8 cellular contexts compared by ENCODE assay signal in the genomic region with DNA sequence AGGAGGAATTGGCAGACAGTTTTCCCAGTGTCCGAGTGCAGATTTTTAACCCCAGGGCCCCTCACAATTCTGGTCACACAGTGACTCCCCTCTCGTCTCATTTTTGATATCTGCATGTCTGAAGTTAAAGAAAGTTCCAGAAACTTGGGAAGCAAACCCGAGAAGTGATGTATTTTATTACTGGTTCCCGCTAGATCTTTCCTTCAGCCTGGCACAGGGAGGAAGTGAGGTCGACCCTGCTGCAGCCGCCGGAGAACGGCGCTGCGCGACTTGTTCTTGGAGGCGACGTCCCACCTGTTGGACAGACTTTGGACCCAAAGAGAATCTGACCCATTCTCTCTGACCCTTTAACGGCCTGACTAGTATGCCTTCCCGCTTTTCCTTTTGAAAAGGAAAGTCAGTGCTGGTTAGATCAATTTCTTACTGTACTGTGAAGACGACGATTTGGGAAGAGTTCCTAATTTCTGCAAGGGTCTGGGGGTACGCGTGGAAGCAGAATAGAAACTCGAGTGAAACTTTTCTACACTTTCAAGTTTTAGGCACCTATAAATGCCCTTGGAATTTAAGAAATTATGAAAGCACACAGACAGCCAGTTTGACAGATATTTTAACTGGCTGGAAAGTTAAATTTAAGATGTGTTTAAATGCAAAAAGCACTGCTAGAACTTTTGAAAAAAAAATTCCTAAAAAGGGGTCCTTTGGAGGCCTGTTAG. TPM values are rescaled to one million over a fixed set of nuclear protein-coding genes. Genes with fewer than 3 reads are reported as not detected.
A peak's percentile ranks its signal among the peaks of the same experiment; 100 is the strongest.
DNase-seq lines count a peak whose midpoint lies in the region; ATAC-seq and TF ChIP-seq lines count a peak whose summit lies in the region.

No MANE protein-coding gene starts in this region.

- 5% methylated on average over 19 of the region's 20 CpGs for WGBS in esophagus muscularis mucosa

- POLR2A ChIA-PET in WTC11 (lab: Charles Lee) = interaction anchor here (0.9 kb wide), 1 partner anchor 307 kb away, joined by 5 read pairs; no protein-coding TSS in a partner anchor
- POLR2A ChIA-PET in naive thymus-derived CD4-positive, alpha-beta T cell (lab: Charles Lee) = interaction anchor here (1.0 to 1.7 kb wide), 4 partner anchors 10 to 205 kb away, joined by 3 to 8 read pairs (median 4); partner anchors contain the start of gene ANKH

- intact Hi-C loops in esophagus muscularis mucosa (cut with DNase I) = no loop called here
- intact Hi-C loops in naive thymus-derived CD4-positive, alpha-beta T cell (cut with micrococcal nuclease) = loop anchor here (2.0 to 10.0 kb wide), 8 partner anchors 20 to 1950 kb away; partner anchors contain the start of genes RETREG1 (in 1 of the 2), TRIO (in 1 of the 2) and ZNF622 (in 1 of the 2)

- H3K9me3 ChIP-seq in esophagus muscularis mucosa = no peaks in the 10 kb centered on the region
- no peaks in the 10 kb centered on the region for H3K9me3 ChIP-seq in naive thymus-derived CD4-positive, alpha-beta T cell (ENCODE audit: control insufficient read depth in 2 of 3, low read length in 3 of 3)

- H3K4me1 Mint-ChIP-seq in WTC11 = peaks cover 25% of the 10 kb centered on the region
- peaks cover 34 to 73% (median 67%) of the 10 kb centered on the region in 7 donors for H3K4me1 Mint-ChIP-seq in naive thymus-derived CD4-positive, alpha-beta T cell

- peak overlapping the region; percentile 88 to 96 (median 92) for H3K27ac ChIP-seq in esophagus muscularis mucosa (replicated peaks in 1 of 4)
- H3K27ac ChIP-seq in naive thymus-derived CD4-positive, alpha-beta T cell (ENCODE audit: low read depth, low read length) = peak overlapping the region; percentile 79

- ATAC-seq in WTC11 (peak; percentile 16), GM19455 (IDR thresholded peaks at IDR 0.05; ENCODE audit: unreplicated experiment) (no peak)
- ATAC-seq in naive thymus-derived CD4-positive, alpha-beta T cell = no peak

- TF ChIP-seq CTCF in LNCaP clone FGC (IDR thresholded peaks at IDR 0.05; ENCODE audit: control insufficient read depth, extremely low read depth, insufficient read depth) (peak; percentile 28; the same call in 1 of the 2 replicates), WTC11 (IDR thresholded peaks at IDR 0.05) (no peak), esophagus muscularis mucosa (IDR thresholded peaks at IDR 0.05) (no peak)

- CTCF ChIA-PET in WTC11 (lab: Charles Lee) = no interaction called here
- CTCF ChIA-PET in naive thymus-derived CD4-positive, alpha-beta T cell (lab: Charles Lee) = interaction anchor here (1.7 kb wide), 1 partner anchor 10 kb away, joined by 5 read pairs; no protein-coding TSS in a partner anchor

- no peaks in the 10 kb centered on the region for H3K9me3 Mint-ChIP-seq in WTC11
- peaks cover 0 to 3% (median 0%) of the 10 kb centered on the region in 11 donors for H3K9me3 Mint-ChIP-seq in naive thymus-derived CD4-positive, alpha-beta T cell

- H3K4me3 Mint-ChIP-seq in WTC11 = peak overlapping the region; percentile 85
- H3K4me3 Mint-ChIP-seq in naive thymus-derived CD4-positive, alpha-beta T cell = peak overlapping the region; percentile 87 to 97 (median 94)

- no peaks in the 10 kb centered on the region for H3K36me3 Mint-ChIP-seq in WTC11
- H3K36me3 Mint-ChIP-seq in naive thymus-derived CD4-positive, alpha-beta T cell = peaks cover 0 to 32% (median 0%) of the 10 kb centered on the region in 5 donors

- peaks cover 42% of the 10 kb centered on the region for H3K27me3 Mint-ChIP-seq in WTC11 (ENCODE audit: low read depth)
- no peaks in the 10 kb centered on the region for H3K27me3 Mint-ChIP-seq in naive thymus-derived CD4-positive, alpha-beta T cell

- H3K36me3 ChIP-seq in esophagus muscularis mucosa = no peaks in the 10 kb centered on the region
- no peaks in the 10 kb centered on the region for H3K36me3 ChIP-seq in naive thymus-derived CD4-positive, alpha-beta T cell (ENCODE audit: control insufficient read depth in 2 of 3, insufficient read depth in 3 of 3, low read length in 3 of 3)

- H3K4me3 ChIP-seq in LNCaP clone FGC (ENCODE audit: low read depth, low read length) (peak overlapping the region; percentile 83), esophagus muscularis mucosa (peak overlapping the region; percentile 63 to 95 (median 74))
- peak overlapping the region; percentile 65 for H3K4me3 ChIP-seq in naive thymus-derived CD4-positive, alpha-beta T cell (ENCODE audit: low read length)

- no peak for TF ChIP-seq POLR2A in esophagus muscularis mucosa (IDR thresholded peaks at IDR 0.05; ENCODE audit: low read depth)

- H3K27ac Mint-ChIP-seq in WTC11 = no peak overlapping the region
- peak overlapping the region; percentile 80 to 98 (median 92) for H3K27ac Mint-ChIP-seq in naive thymus-derived CD4-positive, alpha-beta T cell

- no peaks in the 10 kb centered on the region for H3K27me3 ChIP-seq in esophagus muscularis mucosa
- no peaks in the 10 kb centered on the region for H3K27me3 ChIP-seq in naive thymus-derived CD4-positive, alpha-beta T cell (ENCODE audit: control insufficient read depth in 2 of 2, insufficient read depth in 2 of 2, low read length in 2 of 2)

- peak; percentile 34 for DNase-seq in activated CD4-positive, alpha-beta T cell treated with anti-CD3 and anti-CD28 coated beads for 48 hours
- no peak for DNase-seq in activated CD4-positive, alpha-beta T cell treated with anti-CD3 and anti-CD28 coated beads for 1 hour
- no peak for DNase-seq in LNCaP clone FGC (ENCODE audit: low read depth)
- no peak for DNase-seq in WTC11 (ENCODE audit: low spot score)
- DNase-seq in esophagus muscularis mucosa (ENCODE audit: extremely low spot score) = no peak
- DNase-seq in naive thymus-derived CD4-positive, alpha-beta T cell = peak in 6 of 9 donors; percentile 18 to 28 (median 20)
- DNase-seq in NCI-H1048 (lab: John Stamatoyannopoulos, UW) = no peak

- TF ChIP-seq EP300 in esophagus muscularis mucosa (IDR thresholded peaks at IDR 0.05) = no peak

- H3K4me1 ChIP-seq in esophagus muscularis mucosa = peaks cover 36 to 46% (median 41%) of the 10 kb centered on the region in 4 donors
- H3K4me1 ChIP-seq in naive thymus-derived CD4-positive, alpha-beta T cell (ENCODE audit: control insufficient read depth in 2 of 2, insufficient read depth in 2 of 2, low read length in 2 of 2) = peaks cover 25 to 43% of the 10 kb centered on the region in 2 donors

TF ChIP-seq in WTC11, 78 proteins besides CTCF, POLR2A, EP300 and RAD21:
- TF ChIP-seq ZBTB43 (CRISPR knock-in tag; IDR thresholded peaks at IDR 0.05) = 0 out of 2 replicates have a peak, but pooled peaks have one; percentile 31
- TF ChIP-seq GABPB1 (CRISPR knock-in tag; IDR thresholded peaks at IDR 0.05) = no peak

RNA-seq across cellular contexts. Expression of gene OTULIN, which starts 0.7 kb away (rescaled TPM):
- total RNA-seq in WTC11 (2021) (23.0 to 25.0 TPM (median 24.1 TPM) in 3 replicates), esophagus muscularis mucosa (10 to 100 TPM; 16.9 to 41.1 (median 24.2) TPM)
- 10 to 100 TPM; 48.3 to 66.9 (median 58.2) TPM for total RNA-seq in naive thymus-derived CD4-positive, alpha-beta T cell
- polyA plus RNA-seq in naive thymus-derived CD4-positive, alpha-beta T cell = 10 to 100 TPM; 12.1 to 13.6 TPM

Comparison
In these comparisons a context has a peak if more than half of its experiments do, and no peak if none do; other contexts are left out.
1. DNase-seq: peak in activated CD4-positive, alpha-beta T cell treated with anti-CD3 and anti-CD28 coated beads for 48 hours (single experiment) and naive thymus-derived CD4-positive, alpha-beta T cell (6 of 9); none in activated CD4-positive, alpha-beta T cell treated with anti-CD3 and anti-CD28 coated beads for 1 hour (single experiment), LNCaP clone FGC (single experiment), WTC11 (single experiment), esophagus muscularis mucosa (single experiment) and NCI-H1048 (single experiment).
2. Peak in every context shown above with its lines, with median percentiles within 50 percentile points of each other: H3K4me3 ChIP-seq.